ENCODE assay signal across 1 cellular context in genomic region chr2:54723300-54724149, GRCh38.
TF ChIP-seq lines count a peak whose summit lies in the region.

TSS of gene EML6 (plus strand) at chr2:54723662. CDS start at chr2:54725062, 1,400 bp downstream.

TF ChIP-seq in HepG2, 621 proteins besides CTCF, POLR2A, EP300 and RAD21 (continued from another document and continues in another):
- peak; percentile 37; the same call in 1 of the 2 replicates for TF ChIP-seq ZNF503 (CRISPR knock-in tag; IDR thresholded peaks at IDR 0.05)
- peak; percentile 92; the same call in 1 of the 2 replicates for TF ChIP-seq SIN3A (IDR thresholded peaks at IDR 0.05; ENCODE audit: borderline replicate concordance, low read depth, low read length)
- TF ChIP-seq ZNF414 (CRISPR knock-in tag; IDR thresholded peaks at IDR 0.05), result 0 out of 2 replicates have a peak, but pooled peaks have one; percentile 23
- 0 out of 2 replicates have a peak, but pooled peaks have one; percentile 20 for TF ChIP-seq ZNF616 (CRISPR knock-in tag; IDR thresholded peaks at IDR 0.05; ENCODE audit: low read depth)
- TF ChIP-seq ZNF256 (CRISPR knock-in tag; conservative IDR thresholded peaks at IDR 0.05), result no peak
- TF ChIP-seq ZNF329 (CRISPR knock-in tag; IDR thresholded peaks at IDR 0.05; ENCODE audit: low read depth), result peak; percentile 67; the same call in 1 of the 2 replicates
- no peak; the same call in 1 of the 2 replicates for TF ChIP-seq ZNF44 (CRISPR knock-in tag; IDR thresholded peaks at IDR 0.05)
- no peak for TF ChIP-seq ZNF660 (CRISPR knock-in tag; IDR thresholded peaks at IDR 0.05; ENCODE audit: borderline replicate concordance, low read depth)
- TF ChIP-seq THAP8 (CRISPR knock-in tag; IDR thresholded peaks at IDR 0.05; ENCODE audit: borderline replicate concordance), result no peak
- TF ChIP-seq NRL (CRISPR knock-in tag; IDR thresholded peaks at IDR 0.05; ENCODE audit: borderline replicate concordance), result peak; percentile 98
- no peak for TF ChIP-seq ZFP62 (CRISPR knock-in tag; IDR thresholded peaks at IDR 0.05)
- no peak for TF ChIP-seq TEF (CRISPR knock-in tag; IDR thresholded peaks at IDR 0.05)
- TF ChIP-seq SNRNP70 (IDR thresholded peaks at IDR 0.05; ENCODE audit: low read depth, low read length), result no peak
- TF ChIP-seq ZNF331 (CRISPR knock-in tag; IDR thresholded peaks at IDR 0.05), result peak; percentile 42; the same call in 1 of the 2 replicates
- TF ChIP-seq ZEB1 (IDR thresholded peaks at IDR 0.05; ENCODE audit: insufficient replicate concordance, low read depth), result no peak
- TF ChIP-seq AGO1 (IDR thresholded peaks at IDR 0.05; ENCODE audit: low read depth, low read length, poor library complexity, severe bottlenecking), result peak; percentile 76
- no peak; the same call in 1 of the 2 replicates for TF ChIP-seq CENPBD1 (CRISPR knock-in tag; IDR thresholded peaks at IDR 0.05; ENCODE audit: borderline replicate concordance, low read depth)
- TF ChIP-seq, protein P1, sequence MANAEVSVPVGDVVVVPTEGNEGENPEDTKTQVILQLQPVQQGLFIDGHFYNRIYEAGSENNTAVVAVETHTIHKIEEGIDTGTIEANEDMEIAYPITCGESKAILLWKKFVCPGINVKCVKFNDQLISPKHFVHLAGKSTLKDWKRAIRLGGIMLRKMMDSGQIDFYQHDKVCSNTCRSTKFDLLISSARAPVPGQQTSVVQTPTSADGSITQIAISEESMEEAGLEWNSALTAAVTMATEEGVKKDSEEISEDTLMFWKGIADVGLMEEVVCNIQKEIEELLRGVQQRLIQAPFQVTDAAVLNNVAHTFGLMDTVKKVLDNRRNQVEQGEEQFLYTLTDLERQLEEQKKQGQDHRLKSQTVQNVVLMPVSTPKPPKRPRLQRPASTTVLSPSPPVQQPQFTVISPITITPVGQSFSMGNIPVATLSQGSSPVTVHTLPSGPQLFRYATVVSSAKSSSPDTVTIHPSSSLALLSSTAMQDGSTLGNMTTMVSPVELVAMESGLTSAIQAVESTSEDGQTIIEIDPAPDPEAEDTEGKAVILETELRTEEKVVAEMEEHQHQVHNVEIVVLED (CRISPR knock-in tag; IDR thresholded peaks at IDR 0.05; ENCODE audit: borderline replicate concordance), result peak; percentile 90; the same call in 1 of the 2 replicates
- no peak; the same call in 1 of the 2 replicates for TF ChIP-seq ZNF142 (CRISPR knock-in tag; IDR thresholded peaks at IDR 0.05)
- no peak for TF ChIP-seq KLF15 (CRISPR knock-in tag; IDR thresholded peaks at IDR 0.05; ENCODE audit: borderline replicate concordance)
- TF ChIP-seq GABPA (IDR thresholded peaks at IDR 0.05; ENCODE audit: low read depth, low read length), result no peak; the same call in 1 of the 2 replicates
- TF ChIP-seq GABPA (CRISPR knock-in tag; IDR thresholded peaks at IDR 0.05; ENCODE audit: low read depth), result peak; percentile 86
- TF ChIP-seq BRCA1 (CRISPR knock-in tag; IDR thresholded peaks at IDR 0.05), result no peak
- TF ChIP-seq THYN1 (CRISPR knock-in tag; IDR thresholded peaks at IDR 0.05; ENCODE audit: borderline replicate concordance, low read depth), result no peak
- TF ChIP-seq ZBTB38 (CRISPR knock-in tag; IDR thresholded peaks at IDR 0.05), result no peak; the same call in 1 of the 2 replicates
- no peak for TF ChIP-seq ZFAT (CRISPR knock-in tag; conservative IDR thresholded peaks at IDR 0.05)
- TF ChIP-seq, protein P2, sequence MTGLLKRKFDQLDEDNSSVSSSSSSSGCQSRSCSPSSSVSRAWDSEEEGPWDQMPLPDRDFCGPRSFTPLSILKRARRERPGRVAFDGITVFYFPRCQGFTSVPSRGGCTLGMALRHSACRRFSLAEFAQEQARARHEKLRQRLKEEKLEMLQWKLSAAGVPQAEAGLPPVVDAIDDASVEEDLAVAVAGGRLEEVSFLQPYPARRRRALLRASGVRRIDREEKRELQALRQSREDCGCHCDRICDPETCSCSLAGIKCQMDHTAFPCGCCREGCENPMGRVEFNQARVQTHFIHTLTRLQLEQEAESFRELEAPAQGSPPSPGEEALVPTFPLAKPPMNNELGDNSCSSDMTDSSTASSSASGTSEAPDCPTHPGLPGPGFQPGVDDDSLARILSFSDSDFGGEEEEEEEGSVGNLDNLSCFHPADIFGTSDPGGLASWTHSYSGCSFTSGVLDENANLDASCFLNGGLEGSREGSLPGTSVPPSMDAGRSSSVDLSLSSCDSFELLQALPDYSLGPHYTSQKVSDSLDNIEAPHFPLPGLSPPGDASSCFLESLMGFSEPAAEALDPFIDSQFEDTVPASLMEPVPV (CRISPR knock-in tag; IDR thresholded peaks at IDR 0.05), result peak; percentile 92; the same call in 1 of the 2 replicates
- TF ChIP-seq ZNF790 (CRISPR knock-in tag; IDR thresholded peaks at IDR 0.05; ENCODE audit: borderline replicate concordance), result peak; percentile 95
- TF ChIP-seq ZFP36L2 (CRISPR knock-in tag; IDR thresholded peaks at IDR 0.05), result no peak
- TF ChIP-seq ZNF782 (CRISPR knock-in tag; IDR thresholded peaks at IDR 0.05; ENCODE audit: borderline replicate concordance), result no peak; the same call in 1 of the 2 replicates
- no peak for TF ChIP-seq TBP (CRISPR knock-in tag; IDR thresholded peaks at IDR 0.05)
- no peak for TF ChIP-seq ZNF740 (CRISPR knock-in tag; IDR thresholded peaks at IDR 0.05)
- TF ChIP-seq KMT2B (CRISPR knock-in tag; IDR thresholded peaks at IDR 0.05), result peak; percentile 96
- no peak; the same call in 1 of the 2 replicates for TF ChIP-seq HMG20B (CRISPR knock-in tag; conservative IDR thresholded peaks at IDR 0.05)
- no peak for TF ChIP-seq ZNF3 (CRISPR knock-in tag; IDR thresholded peaks at IDR 0.05)
- peak; percentile 84 for TF ChIP-seq SALL1 (CRISPR knock-in tag; IDR thresholded peaks at IDR 0.05)
- TF ChIP-seq KDM2A (CRISPR knock-in tag; IDR thresholded peaks at IDR 0.05; ENCODE audit: borderline replicate concordance, low read depth), result peak; percentile 93
- TF ChIP-seq ZNF296 (CRISPR knock-in tag; conservative IDR thresholded peaks at IDR 0.05), result 0 out of 2 replicates have a peak, but pooled peaks have one; percentile 58
- peak; percentile 80; the same call in 1 of the 2 replicates for TF ChIP-seq YEATS2 (CRISPR knock-in tag; IDR thresholded peaks at IDR 0.05; ENCODE audit: borderline replicate concordance)
- TF ChIP-seq NCOR1 (IDR thresholded peaks at IDR 0.05; ENCODE audit: borderline replicate concordance, low read length), result no peak; the same call in 1 of the 2 replicates
- TF ChIP-seq, protein P3, sequence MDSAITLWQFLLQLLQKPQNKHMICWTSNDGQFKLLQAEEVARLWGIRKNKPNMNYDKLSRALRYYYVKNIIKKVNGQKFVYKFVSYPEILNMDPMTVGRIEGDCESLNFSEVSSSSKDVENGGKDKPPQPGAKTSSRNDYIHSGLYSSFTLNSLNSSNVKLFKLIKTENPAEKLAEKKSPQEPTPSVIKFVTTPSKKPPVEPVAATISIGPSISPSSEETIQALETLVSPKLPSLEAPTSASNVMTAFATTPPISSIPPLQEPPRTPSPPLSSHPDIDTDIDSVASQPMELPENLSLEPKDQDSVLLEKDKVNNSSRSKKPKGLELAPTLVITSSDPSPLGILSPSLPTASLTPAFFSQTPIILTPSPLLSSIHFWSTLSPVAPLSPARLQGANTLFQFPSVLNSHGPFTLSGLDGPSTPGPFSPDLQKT (CRISPR knock-in tag; IDR thresholded peaks at IDR 0.05; ENCODE audit: borderline replicate concordance), result no peak
- no peak for TF ChIP-seq ZNF496 (CRISPR knock-in tag; IDR thresholded peaks at IDR 0.05; ENCODE audit: insufficient replicate concordance)
